Comparison of ENCODE assay signal across 8 cellular contexts in the genomic region with DNA sequence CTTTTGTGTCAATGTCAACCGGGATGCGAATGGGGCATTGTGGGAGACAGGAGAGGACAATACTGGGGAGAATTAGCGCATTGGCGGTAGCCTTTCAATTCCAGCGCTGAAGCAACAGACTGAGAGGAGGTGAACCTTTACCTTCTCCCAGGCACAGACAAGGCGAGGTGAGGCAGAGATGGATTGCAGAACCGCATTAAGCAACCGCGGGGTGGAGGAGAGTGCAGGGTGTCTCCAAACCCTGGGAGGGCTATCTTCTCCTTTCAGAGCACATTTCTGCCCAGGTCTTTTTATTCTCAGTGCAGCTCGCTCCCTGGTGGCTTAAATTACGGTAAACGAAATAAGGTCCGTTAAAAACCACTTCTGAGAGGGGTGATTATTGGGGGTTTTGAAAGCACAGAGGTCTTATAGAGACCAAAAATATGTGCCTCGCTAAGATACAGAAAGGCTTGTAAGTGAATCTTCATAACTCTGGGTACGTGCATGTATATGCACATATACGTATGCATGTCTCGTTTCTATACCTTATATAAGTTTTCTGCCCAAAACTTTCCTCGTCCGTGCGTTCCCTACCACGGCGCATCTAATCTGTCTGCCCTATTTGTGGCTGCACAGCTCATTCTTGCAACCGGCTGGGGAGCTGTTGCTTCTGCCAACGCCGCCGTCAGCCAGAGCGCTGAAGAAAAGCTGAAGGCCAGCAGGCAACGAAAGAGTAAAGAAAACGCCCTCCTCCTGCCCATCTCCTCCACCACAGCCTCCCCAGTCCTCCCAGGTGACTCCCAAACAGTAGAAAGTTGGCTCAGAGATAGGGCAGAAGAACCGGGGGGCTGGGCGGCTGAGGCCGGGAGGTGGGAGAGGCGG. TPM values are rescaled to one million over a fixed set of nuclear protein-coding genes. Genes with fewer than 3 reads are reported as not detected.
DNase-seq lines count a peak whose midpoint lies in the region; ATAC-seq, FAIRE-seq and TF ChIP-seq lines count a peak whose summit lies in the region.

No MANE protein-coding gene starts in this region.

- no peaks in the 10 kb centered on the region for H4K20me1 ChIP-seq in HepG2 (ENCODE audit: insufficient read depth, low read length)

- no peak for TF ChIP-seq POLR2A in HepG2 (IDR thresholded peaks at IDR 0.05; ENCODE audit: insufficient read depth in 1 of 2, low read depth in 2 of 2, low read length in 2 of 2)

- no peaks in the 10 kb centered on the region for H3K9me3 Mint-ChIP-seq in brain

- peak overlapping the region; percentile 36 for H3K4me3 ChIP-seq in HEK293 (ENCODE audit: low read depth, low read length)
- H3K4me3 ChIP-seq in HepG2 (replicated peaks in 1 of 3; ENCODE audit: insufficient read depth in 1 of 3, low read depth in 2 of 3, low read length in 3 of 3) = 0 out of 6 replicates have a peak overlapping the region, but pooled peaks of 1 of the 3 experiments have one; percentile 16

- H3K27me3 Mint-ChIP-seq in brain = peaks cover 73% of the 10 kb centered on the region

- CTCF ChIA-PET in HEK293 (lab: Yijun Ruan, JAX) (interaction anchor here (0.9 kb wide), 1 partner anchor 961 kb away, joined by 7 read pairs; no protein-coding TSS in a partner anchor), HepG2 (lab: Yijun Ruan, JAX; ENCODE audit: low intra/inter-chr PET ratio, low total read pairs) (no interaction called here)

- H3K36me3 ChIP-seq in HEK293 (ENCODE audit: control insufficient read depth in 2 of 2, insufficient read depth in 1 of 2, low read length in 2 of 2) (no peaks in the 10 kb centered on the region), HepG2 (replicated peaks in 1 of 2; ENCODE audit: control insufficient read depth in 1 of 2, insufficient read depth in 2 of 2, low read length in 2 of 2) (no peaks in the 10 kb centered on the region)

- intact Hi-C loops in HepG2 (cut with micrococcal nuclease; ENCODE audit: unreplicated experiment) = no loop called here

- no peaks in the 10 kb centered on the region for H3K4me1 ChIP-seq in HEK293 (ENCODE audit: control insufficient read depth, insufficient read depth, low read length)
- no peaks in the 10 kb centered on the region for H3K4me1 ChIP-seq in HepG2 (ENCODE audit: insufficient read depth, low read length)

- H3K27ac ChIP-seq in HEK293 (ENCODE audit: extremely low read depth, low read depth, low read length) (no peak overlapping the region), HepG2 (ENCODE audit: extremely low read length, insufficient read depth, low read length) (no peak overlapping the region)

- BruUV-seq in HepG2 (replicated peaks; lab: Mats Ljungman, UMichigan) = no TSS peak

- ATAC-seq in HepG2 = peak; percentile 51
- ATAC-seq in GM19455 (IDR thresholded peaks at IDR 0.05; ENCODE audit: unreplicated experiment) = no peak
- no peak for ATAC-seq in GM19397 (IDR thresholded peaks at IDR 0.05; ENCODE audit: unreplicated experiment)
- no peak for ATAC-seq in GM19035 (IDR thresholded peaks at IDR 0.05; ENCODE audit: unreplicated experiment)

- POLR2A ChIA-PET in HEK293 (lab: Yijun Ruan, JAX) = no interaction called here
- POLR2A ChIA-PET in HepG2 (lab: Yijun Ruan, JAX) = no interaction called here

- H3K9me3 ChIP-seq in HEK293 (ENCODE audit: control insufficient read depth, insufficient read depth, low read depth, low read length) = no peaks in the 10 kb centered on the region
- no peaks in the 10 kb centered on the region for H3K9me3 ChIP-seq in HepG2 (ENCODE audit: low read length)

- H3K36me3 Mint-ChIP-seq in brain = no peaks in the 10 kb centered on the region

- H3K79me2 ChIP-seq in HepG2 (ENCODE audit: insufficient read depth, low read length) = no peaks in the 10 kb centered on the region

- in situ Hi-C loops in HepG2 (cut with HindIII; ENCODE audit: extremely low pct_ligation_motif_present, low pct_unique_long_range_greater_than_20kb) = no loop called here

- peaks cover 0 to 22% of the 10 kb centered on the region in 2 experiments; a peak in 2 of 5 replicates for H3K27me3 ChIP-seq in HepG2 (ENCODE audit: control insufficient read depth in 1 of 2, insufficient read depth in 2 of 2, low read length in 2 of 2)

- peak overlapping the region; percentile 27 for H2AFZ ChIP-seq in HepG2 (ENCODE audit: low read length)

- TF ChIP-seq RAD21 in HepG2 (CRISPR knock-in tag; IDR thresholded peaks at IDR 0.05) = no peak

- H3K4me2 ChIP-seq in HepG2 (ENCODE audit: low read depth, low read length) = peak overlapping the region; percentile 18; the same call in 1 of the 2 replicates

- FAIRE-seq in HepG2 (lab: Jason Lieb, UNC) (no peak), urothelium cell line (lab: Jason Lieb, UNC) (no peak)

- TF ChIP-seq CTCF in HEK293 (tag by site-specific recombination; IDR thresholded peaks at IDR 0.05) (no peak), brain (conservative IDR thresholded peaks at IDR 0.05) (no peak), HepG2 (CRISPR knock-in tag; IDR thresholded peaks at IDR 0.05) (no peak)

- DNase-seq in AG08396 (ENCODE audit: low spot score) (peak; percentile 5), HepG2 (ENCODE audit: low spot score) (no peak), urothelium cell line (ENCODE audit: low spot score) (peak; percentile 86)

- peaks cover 16% of the 10 kb centered on the region for H3K4me1 Mint-ChIP-seq in brain

- TF ChIP-seq EP300 in HepG2 (IDR thresholded peaks at IDR 0.05; ENCODE audit: low read depth in 2 of 2, low read length in 2 of 2) (no peak), HepG2 (CRISPR knock-in tag; IDR thresholded peaks at IDR 0.05; ENCODE audit: borderline replicate concordance) (no peak)

- WGBS in HepG2 (ENCODE audit: low lambda C conversion rate) = 13% methylated on average over 29 of the region's 33 CpGs

- peak overlapping the region; percentile 80 to 93 (median 88) for H3K4me3 Mint-ChIP-seq in brain

- no peak overlapping the region for H3K9ac ChIP-seq in HepG2 (ENCODE audit: insufficient read depth, low read depth, low read length)

- H3K27ac Mint-ChIP-seq in brain = peak overlapping the region in 2 of 5 experiments; percentile 10 to 67

TF ChIP-seq in HepG2, 621 proteins besides CTCF, POLR2A, EP300 and RAD21 (continues in another document):
- no peak for TF ChIP-seq SMAD1 (CRISPR knock-in tag; IDR thresholded peaks at IDR 0.05; ENCODE audit: borderline replicate concordance, low read depth)

RNA-seq across cellular contexts. Expression of gene ZNF804B, which starts 0.9 kb away (rescaled TPM):
- polyA plus RNA-seq in brain (ENCODE audit: insufficient read depth, low read depth, low replicate concordance) (not detected), HepG2 (2011; rRNA removed) (not detected in 2 replicates)
- total RNA-seq in HepG2 (2016; rRNA removed; fragmentation: Illumina TruSeq; extraction: Trizol) = not detected in 2 replicates
- not detected in 2 replicates for total RNA-seq in HepG2 (2016; cell fraction: cytosol; rRNA removed; fragmentation: Illumina TruSeq; extraction: Trizol; ENCODE audit: low read depth)
- not detected in 2 replicates for total RNA-seq in HepG2 (2016; cell fraction: insoluble cytoplasmic fraction; rRNA removed; fragmentation: Illumina TruSeq; extraction: Trizol)
- not detected in 2 replicates for total RNA-seq in HepG2 (2016; cell fraction: membrane; rRNA removed; fragmentation: Illumina TruSeq; extraction: Trizol)
- not detected in 2 replicates for total RNA-seq in HepG2 (2016; cell fraction: nucleus; rRNA removed; fragmentation: Illumina TruSeq; extraction: Trizol)
- polyA plus RNA-seq in HepG2 (2011; cell fraction: cytosol; rRNA removed) = not detected in 2 replicates
- not detected in 2 replicates for polyA plus RNA-seq in HepG2 (2011; cell fraction: nucleus; rRNA removed)
- polyA plus RNA-seq in HepG2 (2012) = not detected in 2 replicates
- polyA plus RNA-seq in HepG2 (2016; cell fraction: cytosol; fragmentation: Illumina TruSeq; extraction: Trizol; ENCODE audit: low read depth) = not detected in 2 replicates
- polyA plus RNA-seq in HepG2 (2016; cell fraction: insoluble cytoplasmic fraction; fragmentation: Illumina TruSeq; extraction: Trizol; ENCODE audit: low read depth) = not detected in 2 replicates
- not detected in 2 replicates for polyA plus RNA-seq in HepG2 (2016; cell fraction: membrane; fragmentation: Illumina TruSeq; extraction: Trizol; ENCODE audit: low read depth)
- not detected in 2 replicates for polyA plus RNA-seq in HepG2 (2016; cell fraction: nucleus; fragmentation: Illumina TruSeq; extraction: Trizol; ENCODE audit: insufficient read depth, low read depth)
- polyA minus RNA-seq in HepG2 (2011; rRNA and poly(A)+ RNA removed; ENCODE audit: low replicate concordance) = not detected in 2 replicates
- not detected in 2 replicates for polyA minus RNA-seq in HepG2 (2011; cell fraction: cytosol; rRNA and poly(A)+ RNA removed)
- polyA minus RNA-seq in HepG2 (2011; cell fraction: nucleus; rRNA and poly(A)+ RNA removed) = not detected in 2 replicates

RNA-seq across cellular contexts. Expression of gene TEX47, which starts 37.0 kb away (rescaled TPM):
- not detected for polyA plus RNA-seq in brain (ENCODE audit: insufficient read depth, low read depth, low replicate concordance)
- total RNA-seq in HepG2 (2016; rRNA removed; fragmentation: Illumina TruSeq; extraction: Trizol) = not detected in 2 replicates
- total RNA-seq in HepG2 (2016; cell fraction: cytosol; rRNA removed; fragmentation: Illumina TruSeq; extraction: Trizol; ENCODE audit: low read depth) = not detected in 2 replicates
- not detected in 2 replicates for total RNA-seq in HepG2 (2016; cell fraction: insoluble cytoplasmic fraction; rRNA removed; fragmentation: Illumina TruSeq; extraction: Trizol)
- total RNA-seq in HepG2 (2016; cell fraction: membrane; rRNA removed; fragmentation: Illumina TruSeq; extraction: Trizol) = not detected in 2 replicates
- total RNA-seq in HepG2 (2016; cell fraction: nucleus; rRNA removed; fragmentation: Illumina TruSeq; extraction: Trizol) = not detected in 2 replicates
- polyA plus RNA-seq in HepG2 (2011; rRNA removed) = not detected in 2 replicates
- not detected in 2 replicates for polyA plus RNA-seq in HepG2 (2011; cell fraction: cytosol; rRNA removed)
- polyA plus RNA-seq in HepG2 (2011; cell fraction: nucleus; rRNA removed) = not detected in 2 replicates
- not detected in 2 replicates for polyA plus RNA-seq in HepG2 (2012)
- not detected in 2 replicates for polyA plus RNA-seq in HepG2 (2016; cell fraction: cytosol; fragmentation: Illumina TruSeq; extraction: Trizol; ENCODE audit: low read depth)
- polyA plus RNA-seq in HepG2 (2016; cell fraction: insoluble cytoplasmic fraction; fragmentation: Illumina TruSeq; extraction: Trizol; ENCODE audit: low read depth) = not detected in 2 replicates
- not detected in 2 replicates for polyA plus RNA-seq in HepG2 (2016; cell fraction: membrane; fragmentation: Illumina TruSeq; extraction: Trizol; ENCODE audit: low read depth)
- not detected in 2 replicates for polyA plus RNA-seq in HepG2 (2016; cell fraction: nucleus; fragmentation: Illumina TruSeq; extraction: Trizol; ENCODE audit: insufficient read depth, low read depth)
- polyA minus RNA-seq in HepG2 (2011; rRNA and poly(A)+ RNA removed; ENCODE audit: low replicate concordance) = not detected in 2 replicates
- polyA minus RNA-seq in HepG2 (2011; cell fraction: cytosol; rRNA and poly(A)+ RNA removed) = not detected in 2 replicates
- polyA minus RNA-seq in HepG2 (2011; cell fraction: nucleus; rRNA and poly(A)+ RNA removed) = not detected in 2 replicates
